ENCODE assay signal across 8 cellular contexts in genomic region chr2:11583840-11584529, GRCh38. TPM values are rescaled to one million over a fixed set of nuclear protein-coding genes. Genes with fewer than 3 reads are reported as not detected.
DNase-seq lines count a peak whose midpoint lies in the region; ATAC-seq and TF ChIP-seq lines count a peak whose summit lies in the region.

No MANE protein-coding gene starts in this region.

- ATAC-seq in GM21381 (IDR thresholded peaks at IDR 0.05; ENCODE audit: unreplicated experiment) (peak; percentile 79), Panc1 (peak; percentile 78), omental fat pad (ENCODE audit: low FRiP score) (peak; percentile 94)

- H3K27ac ChIP-seq in Panc1 (ENCODE audit: low read length) (no peak overlapping the region), temporal lobe (ENCODE audit: low read depth, low read length) (peak overlapping the region; percentile 31)

- BruUV-seq in Panc1 (replicated peaks; lab: Mats Ljungman, UMichigan), result no TSS peak

- H3K9me3 ChIP-seq in Panc1 (ENCODE audit: control insufficient read depth, insufficient read depth, low read depth, low read length), result no peaks in the 10 kb centered on the region

- CTCF ChIA-PET in Panc1 (lab: Charles Lee), result interaction anchor here (0.5 to 3.1 kb wide), 10 partner anchors 26 to 451 kb away, joined by 3 to 16 read pairs (median 4); a partner anchor contains a TSS

- DNase-seq in DMS 273 treated with DMSO at 0.1 percent for 48 hours (lab: John Stamatoyannopoulos, UW) (peak; percentile 52), HT-29 (ENCODE audit: low spot score) (peak; percentile 80), Panc1 (ENCODE audit: low read depth, low spot score) (peak; percentile 41), fibroblast of the conjunctiva (ENCODE audit: low read depth) (peak; percentile 91), omental fat pad (ENCODE audit: low spot score) (peak; percentile 69)
- peak; percentile 92 to 93 for DNase-seq in activated T-cell treated with anti-CD3 and anti-CD28 coated beads, Interleukin-2, amount 50 U/mL, for 48 hours

- H3K4me3 ChIP-seq in Panc1 (ENCODE audit: low read depth in 2 of 2, low read length in 2 of 2), result no peak overlapping the region

- intact Hi-C loops in Panc1 (cut with micrococcal nuclease; ENCODE audit: unreplicated experiment), result loop anchor here (1.0 kb wide), 2 partner anchors 106 to 452 kb away; no protein-coding TSS in a partner anchor

- in situ Hi-C loops in Panc1 (cut with HindIII; ENCODE audit: low pct_unique_long_range_greater_than_20kb, low sequenced_read_pairs), result no loop called here

- TF ChIP-seq CTCF in Panc1 (IDR thresholded peaks at IDR 0.05) (peak; percentile 94), omental fat pad (IDR thresholded peaks at IDR 0.05) (peak in 2 of 3 donors; percentile 5 to 16)

- H3K27me3 ChIP-seq in Panc1 (ENCODE audit: control insufficient read depth, insufficient read depth, low read length), result peaks cover 2% of the 10 kb centered on the region; the same call in 1 of the 2 replicates

- POLR2A ChIA-PET in Panc1 (lab: Charles Lee), result no interaction called here

- H3K36me3 ChIP-seq in Panc1 (ENCODE audit: control insufficient read depth, insufficient read depth, low read length), result no peaks in the 10 kb centered on the region

- H3K4me1 ChIP-seq in Panc1 (ENCODE audit: control insufficient read depth, insufficient read depth, low read length), result no peaks in the 10 kb centered on the region

RNA-seq across cellular contexts. Expression of gene GREB1, which starts 50.1 kb away (rescaled TPM):
- total RNA-seq in HT-29 (2014; rRNA removed; shearing (Covaris generic)), result 0.03 TPM in 1 of 2 replicates, not detected in the other
- total RNA-seq in Panc1 (2021; ENCODE audit: unreplicated experiment) (0.90 TPM), omental fat pad (10 to 100 TPM in 1 of 4 donors, 1 to 10 TPM in 3; 1.9 to 12.4 (median 4.1) TPM), temporal lobe (3.0 TPM)
- polyA plus RNA-seq in Panc1 (2012; ENCODE audit: insufficient read length), result 0.31 TPM

Comparison
In these comparisons a context has a peak if more than half of its experiments do, and no peak if none do; other contexts are left out.
1. DNase-seq: peak in every context shown above with its lines; median percentile 92 in activated T-cell treated with anti-CD3 and anti-CD28 coated beads, Interleukin-2, amount 50 U/mL, for 48 hours; 91 in fibroblast of the conjunctiva; 80 in HT-29; 69 in omental fat pad; 52 in DMS 273 treated with DMSO at 0.1 percent for 48 hours; 41 in Panc1.